In the genomic region with DNA sequence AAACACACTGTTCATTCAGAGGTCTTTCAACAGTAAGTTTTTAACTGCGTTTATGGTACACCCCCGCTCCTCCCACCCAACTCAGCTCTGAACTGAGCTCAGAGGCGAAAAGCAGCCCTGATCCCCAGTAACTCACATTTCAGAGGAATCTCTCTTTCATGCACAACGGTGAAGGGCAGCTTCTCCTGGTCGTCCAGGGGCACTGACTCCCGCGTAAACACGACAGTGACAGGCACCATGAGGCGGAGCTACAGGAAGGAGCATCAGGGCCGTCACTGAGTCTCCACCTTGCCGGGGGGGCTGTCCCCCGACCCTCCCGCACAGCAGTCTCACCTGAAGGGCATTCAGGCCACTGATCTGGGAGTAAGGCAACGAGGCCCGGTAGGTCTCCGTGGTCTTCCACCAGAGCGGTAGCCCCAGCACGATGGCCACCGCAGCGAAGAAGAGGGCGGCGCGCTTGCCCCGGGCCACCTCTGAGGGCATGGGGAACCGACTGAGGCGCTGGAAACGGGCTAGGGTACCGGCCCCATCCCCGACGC, we compare ENCODE assay signal across 8 cellular contexts. TPM values are rescaled to one million over a fixed set of nuclear protein-coding genes. Genes with fewer than 3 reads are reported as not detected.
DNase-seq lines count a peak whose midpoint lies in the region; ATAC-seq and TF ChIP-seq lines count a peak whose summit lies in the region.

No MANE protein-coding gene starts in this region.

- H3K4me1 ChIP-seq in SJCRH30 (peaks cover 5% of the 10 kb centered on the region; the same call in 1 of the 2 replicates), ascending aorta (peaks cover 0 to 20% of the 10 kb centered on the region in 2 donors), skeletal muscle tissue (ENCODE audit: control insufficient read depth in 3 of 3, insufficient read depth in 3 of 3, low read length in 3 of 3) (peaks cover 15 to 21% (median 16%) of the 10 kb centered on the region in 3 donors)

- intact Hi-C loops in ascending aorta (cut with DNase I): loop anchor here (1.0 to 2.0 kb wide), 3 partner anchors 18 to 92 kb away; a partner anchor contains a TSS

- H3K9ac ChIP-seq in skeletal muscle tissue (ENCODE audit: low read depth in 1 of 3, low read length in 3 of 3): peak overlapping the region; percentile 89 to 94 (median 93)

- H3K36me3 ChIP-seq in SJCRH30 (peaks cover 4% of the 10 kb centered on the region; the same call in 1 of the 2 replicates), ascending aorta (no peaks in the 10 kb centered on the region), skeletal muscle tissue (ENCODE audit: control insufficient read depth in 3 of 3, insufficient read depth in 3 of 3, low read length in 3 of 3) (peaks cover 0 to 3% (median 2%) of the 10 kb centered on the region in 3 donors)

- TF ChIP-seq CTCF in AG10803 (conservative IDR thresholded peaks at IDR 0.05; ENCODE audit: low read length) (no peak), ascending aorta (IDR thresholded peaks at IDR 0.05) (no peak)

- peak overlapping the region; percentile 97 for H3K4me3 ChIP-seq in AG10803 (ENCODE audit: low read length)
- peak overlapping the region; percentile 84 for H3K4me3 ChIP-seq in SJCRH30
- H3K4me3 ChIP-seq in ascending aorta: peak overlapping the region; percentile 91 to 95
- peak overlapping the region; percentile 92 for H3K4me3 ChIP-seq in iPS-11a (ENCODE audit: low read depth, low read length)
- H3K4me3 ChIP-seq in skeletal muscle tissue (ENCODE audit: low read length in 3 of 3): peak overlapping the region; percentile 93 to 96 (median 94)

- H3K27ac ChIP-seq in SJCRH30: peak overlapping the region; percentile 26
- H3K27ac ChIP-seq in ascending aorta: peak overlapping the region; percentile 75 to 85
- peak overlapping the region; percentile 69 for H3K27ac ChIP-seq in skeletal muscle tissue (ENCODE audit: low read depth, low read length)

- ATAC-seq in GM19025 (IDR thresholded peaks at IDR 0.05; ENCODE audit: low read depth, unreplicated experiment) (peak; percentile 11), HG03460 (IDR thresholded peaks at IDR 0.05; ENCODE audit: unreplicated experiment) (peak; percentile 28)

- DNase-seq in AG10803 (ENCODE audit: low read depth) (no peak), SJCRH30 (peak; percentile 38 to 57), ascending aorta (ENCODE audit: low spot score in 2 of 2) (no peak), GM19238 (ENCODE audit: insufficient read length, low spot score) (no peak)

- H3K9me3 ChIP-seq in SJCRH30 (replicated peaks) (no peaks in the 10 kb centered on the region), ascending aorta (no peaks in the 10 kb centered on the region), skeletal muscle tissue (ENCODE audit: control insufficient read depth in 3 of 3, low read length in 3 of 3) (no peaks in the 10 kb centered on the region)

- no peaks in the 10 kb centered on the region for H3K27me3 ChIP-seq in SJCRH30
- no peaks in the 10 kb centered on the region for H3K27me3 ChIP-seq in ascending aorta
- no peaks in the 10 kb centered on the region for H3K27me3 ChIP-seq in skeletal muscle tissue (ENCODE audit: control insufficient read depth in 3 of 3, insufficient read depth in 3 of 3, low read length in 3 of 3)

RNA-seq across cellular contexts. Expression of a gene that starts 0.5 kb away (rescaled TPM):
- total RNA-seq in SJCRH30 (2014; rRNA removed; shearing (Covaris generic)): 38.0 and 41.8 TPM in 2 replicates
- total RNA-seq in ascending aorta (44.6 TPM), skeletal muscle tissue (19.3 TPM)

RNA-seq across cellular contexts. Expression of a gene that starts 5.9 kb away (rescaled TPM):
- 0.18 and 0.47 TPM in 2 replicates for total RNA-seq in SJCRH30 (2014; rRNA removed; shearing (Covaris generic))
- 24.8 TPM for total RNA-seq in ascending aorta
- 4.7 TPM for total RNA-seq in skeletal muscle tissue

RNA-seq across cellular contexts. Expression of a gene that starts 18.4 kb away (rescaled TPM):
- total RNA-seq in SJCRH30 (2014; rRNA removed; shearing (Covaris generic)): 53.7 and 58.7 TPM in 2 replicates
- 33.8 TPM for total RNA-seq in ascending aorta
- 5.7 TPM for total RNA-seq in skeletal muscle tissue

RNA-seq across cellular contexts. Expression of a gene that starts 28.0 kb away (rescaled TPM):
- total RNA-seq in SJCRH30 (2014; rRNA removed; shearing (Covaris generic)): 131 and 147 TPM in 2 replicates
- total RNA-seq in ascending aorta: 1.6 TPM
- total RNA-seq in skeletal muscle tissue: 5.7 TPM

RNA-seq across cellular contexts. Expression of a gene that starts 43.2 kb away (rescaled TPM):
- 16.1 and 19.9 TPM in 2 replicates for total RNA-seq in SJCRH30 (2014; rRNA removed; shearing (Covaris generic))
- 0.32 TPM for total RNA-seq in ascending aorta
- total RNA-seq in skeletal muscle tissue: 3.7 TPM

Comparison
In these comparisons a context has a peak if more than half of its experiments do, and no peak if none do; other contexts are left out.
1. DNase-seq: peak in SJCRH30 (2 of 2); none in AG10803 (single experiment), ascending aorta (0 of 2) and GM19238 (single experiment).
2. H3K27ac ChIP-seq: peak in every context shown above with its lines; median percentile 80 in ascending aorta; 69 in skeletal muscle tissue; 26 in SJCRH30.
3. Peak in every context shown above with its lines, with median percentiles within 50 percentile points of each other: H3K4me3 ChIP-seq.